In genomic region chr6:83592770-83593394, GRCh38 we compare ENCODE assay signal across 8 cellular contexts.
DNase-seq lines count a peak whose midpoint lies in the region; ATAC-seq and TF ChIP-seq lines count a peak whose summit lies in the region.

No MANE protein-coding gene starts in this region.

- H3K4me1 ChIP-seq in right lobe of liver (no peaks in the 10 kb centered on the region), esophagus squamous epithelium (no peaks in the 10 kb centered on the region)

- DNase-seq in GM12864 (ENCODE audit: low read depth) (peak; percentile 10), SW480 (ENCODE audit: low spot score) (peak; percentile 45), right lobe of liver (no peak), NCI-H1436 treated with DMSO at 0.1 percent for 48 hours (lab: John Stamatoyannopoulos, UW) (no peak), activated gamma-delta T cell (lab: John Stamatoyannopoulos, UW) (no peak), esophagus squamous epithelium (lab: John Stamatoyannopoulos, UW) (no peak)

- WGBS in right lobe of liver (ENCODE audit: insufficient coverage, low coverage, low lambda C conversion rate, missing lambda C conversion rate) = 83% methylated on average over 2 of the region's 2 CpGs
- 66 to 77% methylated on average over 2 of the region's 2 CpGs for WGBS in esophagus squamous epithelium, 2 donors

- ATAC-seq in GM21515 (IDR thresholded peaks at IDR 0.05; ENCODE audit: unreplicated experiment) (peak; percentile 99), HG03521 (IDR thresholded peaks at IDR 0.05; ENCODE audit: unreplicated experiment) (peak; percentile 93), right lobe of liver (peak; percentile 54 to 79 (median 74))

- intact Hi-C loops in right lobe of liver (cut with DNase I) (no loop called here), esophagus squamous epithelium (cut with DNase I) (no loop called here)

- H3K27me3 ChIP-seq in right lobe of liver = no peaks in the 10 kb centered on the region
- no peaks in the 10 kb centered on the region for H3K27me3 ChIP-seq in esophagus squamous epithelium

- H3K27ac ChIP-seq in right lobe of liver (no peak overlapping the region), esophagus squamous epithelium (no peak overlapping the region)

- H3K36me3 ChIP-seq in right lobe of liver = no peaks in the 10 kb centered on the region
- no peaks in the 10 kb centered on the region for H3K36me3 ChIP-seq in esophagus squamous epithelium

- TF ChIP-seq POLR2A in right lobe of liver (IDR thresholded peaks at IDR 0.05) = no peak
- TF ChIP-seq POLR2A in esophagus squamous epithelium (IDR thresholded peaks at IDR 0.05) = no peak

- TF ChIP-seq CTCF in GM12864 (IDR thresholded peaks at IDR 0.05; ENCODE audit: low read depth, low read length, missing control alignments) (peak; percentile 71), right lobe of liver (IDR thresholded peaks at IDR 0.05) (peak; percentile 18 to 47 (median 34)), esophagus squamous epithelium (IDR thresholded peaks at IDR 0.05) (peak in 3 of 6 experiments; percentile 13 to 32 (median 22))

- H3K4me3 ChIP-seq in GM12864 (ENCODE audit: low read depth, low read length) (no peak overlapping the region), right lobe of liver (no peak overlapping the region), esophagus squamous epithelium (no peak overlapping the region)

- H3K9me3 ChIP-seq in right lobe of liver (no peaks in the 10 kb centered on the region), esophagus squamous epithelium (no peaks in the 10 kb centered on the region)

Comparison
In these comparisons a context has a peak if more than half of its experiments do, and no peak if none do; other contexts are left out.
1. DNase-seq: peak in GM12864 (single experiment) and SW480 (single experiment); none in right lobe of liver (0 of 3), NCI-H1436 treated with DMSO at 0.1 percent for 48 hours (single experiment), activated gamma-delta T cell (single experiment) and esophagus squamous epithelium (single experiment).
2. Peak in every context shown above with its lines, with median percentiles within 50 percentile points of each other: ATAC-seq.